Comparison of ENCODE assay signal across 8 cellular contexts in the genomic region with DNA sequence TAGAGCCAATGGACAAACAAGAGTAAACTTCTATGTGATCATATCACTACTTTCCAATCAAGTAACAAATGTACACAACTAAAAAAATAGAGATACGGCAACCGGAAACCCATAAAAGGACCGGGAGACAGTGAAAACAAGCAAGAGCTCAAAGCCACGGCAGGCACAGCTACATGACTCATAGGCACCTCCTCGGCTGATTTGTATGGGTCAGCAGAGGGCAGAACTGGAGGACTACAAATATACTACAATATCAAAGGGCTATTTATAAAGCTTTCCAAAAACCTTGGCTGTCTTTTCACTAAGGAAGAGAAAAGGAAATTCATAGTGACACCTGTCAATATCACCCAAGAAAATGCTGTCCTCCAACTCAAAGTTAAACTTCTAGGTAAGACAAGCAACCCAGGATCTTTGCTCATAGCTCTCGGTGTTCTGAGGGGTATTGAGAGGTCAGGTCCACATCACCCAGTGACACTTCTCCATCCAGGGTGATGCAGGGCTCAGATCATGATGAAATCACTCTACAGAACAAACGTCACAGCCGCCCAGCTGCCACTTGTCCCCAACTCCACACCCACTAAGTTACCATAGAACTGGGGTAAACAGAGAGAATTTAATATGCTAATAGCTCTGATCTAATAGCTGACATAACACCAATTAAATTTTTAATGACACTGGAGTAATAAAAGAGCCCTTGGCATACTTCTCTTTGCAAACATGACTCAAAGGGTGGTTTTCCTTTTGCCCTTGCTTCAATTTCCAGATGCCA. TPM values are rescaled to one million over a fixed set of nuclear protein-coding genes. Genes with fewer than 3 reads are reported as not detected.
DNase-seq lines count a peak whose midpoint lies in the region; ATAC-seq and TF ChIP-seq lines count a peak whose summit lies in the region.

No MANE protein-coding gene starts in this region.

- 12 to 28% methylated on average over 7 to 8 of the region's 8 CpGs for WGBS in gastroesophageal sphincter (ENCODE audit: low coverage in 1 of 2), 2 donors

- no peak overlapping the region for H3K4me2 ChIP-seq in parathyroid adenoma (ENCODE audit: low read length)

- TF ChIP-seq CTCF in VCaP (conservative IDR thresholded peaks at IDR 0.05) (no peak), gastroesophageal sphincter (IDR thresholded peaks at IDR 0.05) (peak in 1 of 4 experiments; percentile 32), parathyroid adenoma (IDR thresholded peaks at IDR 0.05) (no peak)

- H3K36me3 ChIP-seq in gastroesophageal sphincter (peaks cover 0 to 8% of the 10 kb centered on the region in 2 donors), parathyroid adenoma (ENCODE audit: control insufficient read depth, insufficient read depth, low read length) (no peaks in the 10 kb centered on the region)

- peak; percentile 93 for ATAC-seq in gastroesophageal sphincter
- ATAC-seq in HG03196 (IDR thresholded peaks at IDR 0.05; ENCODE audit: unreplicated experiment): no peak
- ATAC-seq in HG03135 (IDR thresholded peaks at IDR 0.05; ENCODE audit: unreplicated experiment): no peak

- no peak overlapping the region for H2AFZ ChIP-seq in parathyroid adenoma

- H3K4me3 ChIP-seq in gastroesophageal sphincter (no peak overlapping the region), parathyroid adenoma (ENCODE audit: low read depth, low read length) (no peak overlapping the region)

- TF ChIP-seq EP300 in gastroesophageal sphincter (IDR thresholded peaks at IDR 0.05): no peak

- H3K27me3 ChIP-seq in gastroesophageal sphincter: no peaks in the 10 kb centered on the region
- no peaks in the 10 kb centered on the region for H3K27me3 ChIP-seq in parathyroid adenoma (ENCODE audit: control insufficient read depth, insufficient read depth, low read length)

- no peak overlapping the region for H3K9ac ChIP-seq in parathyroid adenoma

- peaks cover 24% of the 10 kb centered on the region for H3K79me2 ChIP-seq in parathyroid adenoma

- H3K27ac ChIP-seq in VCaP: peak overlapping the region; percentile 86
- H3K27ac ChIP-seq in gastroesophageal sphincter: peak overlapping the region; percentile 20 to 71 (median 62)
- H3K27ac ChIP-seq in parathyroid adenoma: peak overlapping the region; percentile 29

- H3K9me3 ChIP-seq in gastroesophageal sphincter (no peaks in the 10 kb centered on the region), parathyroid adenoma (ENCODE audit: control insufficient read depth, low read length) (no peaks in the 10 kb centered on the region)

- H3K4me1 ChIP-seq in gastroesophageal sphincter (peaks cover 7 to 23% (median 7%) of the 10 kb centered on the region in 3 donors), parathyroid adenoma (peaks cover 14% of the 10 kb centered on the region)

- peak; percentile 20 for DNase-seq in COR-L47 (lab: John Stamatoyannopoulos, UW)
- peak; percentile 96 for DNase-seq in LoVo (ENCODE audit: low spot score)
- no peak for DNase-seq in activated CD8-positive, alpha-beta memory T cell treated with anti-CD3 and anti-CD28 coated beads, Interleukin-2, amount 50 U/mL, for 48 hours

- no peak for TF ChIP-seq POLR2A in gastroesophageal sphincter (IDR thresholded peaks at IDR 0.05)

RNA-seq across cellular contexts. Expression of a gene that starts 41.3 kb away (rescaled TPM):
- 10 to 100 TPM; 66.1 to 99.7 (median 92.8) TPM for total RNA-seq in gastroesophageal sphincter

Comparison
In these comparisons a context has a peak if more than half of its experiments do, and no peak if none do; other contexts are left out.
1. H3K27ac ChIP-seq: peak in every context shown above with its lines; median percentile 86 in VCaP; 62 in gastroesophageal sphincter; 29 in parathyroid adenoma.